14 cellular contexts compared by ENCODE assay signal in genomic region chr7:142798451-142799438, GRCh38. TPM values are rescaled to one million over a fixed set of nuclear protein-coding genes. Genes with fewer than 3 reads are reported as not detected.
A peak's percentile ranks its signal among the peaks of the same experiment; 100 is the strongest.
DNase-seq lines count a peak whose midpoint lies in the region; FAIRE-seq and TF ChIP-seq lines count a peak whose summit lies in the region.
"Had no signal": no experiment of that assay in that cellular context is flagged by ENCODE, and none has a peak within 500 bp of the region (broad histone marks: within the 10 kb centered on the region; RNA-seq: fewer than 3 reads in every experiment).

No MANE protein-coding gene starts in this region.

- H3K27me3 ChIP-seq in skeletal muscle satellite cell (ENCODE audit: control insufficient read depth, insufficient read depth, low read length) = peaks cover 54% of the 10 kb centered on the region

- peaks cover 5% of the 10 kb centered on the region for H3K36me3 ChIP-seq in skeletal muscle satellite cell (ENCODE audit: insufficient read depth, low read length)
- H3K36me3 ChIP-seq: ascending aorta, left ventricle myocardium inferior, right lobe of liver had no signal

- no peak for DNase-seq in GM12891 (ENCODE audit: insufficient read length, low spot score)
- DNase-seq in ecto neural progenitor cell (ENCODE audit: low spot score) = peak; percentile 18
- no peak for DNase-seq in mesenteric fat pad (ENCODE audit: low spot score)
- no peak for DNase-seq in effector CD4-positive, alpha-beta T cell
- DNase-seq in NCI-H2196 (lab: John Stamatoyannopoulos, UW; ENCODE audit: unreplicated experiment) = no peak
- no peak for DNase-seq in GM10266 (ENCODE audit: extremely low spot score)
- DNase-seq: left ventricle myocardium inferior, OCI-M1, right lobe of liver had no signal

- H3K9me3 ChIP-seq in skeletal muscle satellite cell (replicated peaks; ENCODE audit: low read length) = no peaks in the 10 kb centered on the region
- H3K9me3 ChIP-seq: ascending aorta, left ventricle myocardium inferior, right lobe of liver had no signal

- H3K4me3 Mint-ChIP-seq in T-helper 1 cell treated with Interleukin-12 subunit alpha and Interleukin-12 subunit beta and Interleukin-4 antibody, amounts not matched to agents 30 μg/mL and 1 μg/mL, for 36 hours = peak overlapping the region; percentile 100

- H3K4me1 Mint-ChIP-seq in T-helper 1 cell treated with Interleukin-12 subunit alpha and Interleukin-12 subunit beta and Interleukin-4 antibody, amounts not matched to agents 30 μg/mL and 1 μg/mL, for 36 hours (ENCODE audit: low read depth) = peaks cover 66% of the 10 kb centered on the region

- peak; percentile 56 for FAIRE-seq in GM12891 (lab: Jason Lieb, UNC)
- FAIRE-seq: GM18507, TTC549 had no signal

- no peak overlapping the region for H3K9ac ChIP-seq in skeletal muscle satellite cell (ENCODE audit: low read depth, low read length)

- no peaks in the 10 kb centered on the region for H3K9me3 Mint-ChIP-seq in T-helper 1 cell treated with Interleukin-12 subunit alpha and Interleukin-12 subunit beta and Interleukin-4 antibody, amounts not matched to agents 30 μg/mL and 1 μg/mL, for 36 hours

- H3K27me3 Mint-ChIP-seq in T-helper 1 cell treated with Interleukin-12 subunit alpha and Interleukin-12 subunit beta and Interleukin-4 antibody, amounts not matched to agents 30 μg/mL and 1 μg/mL, for 36 hours (ENCODE audit: low read depth) = no peaks in the 10 kb centered on the region

- H3K36me3 Mint-ChIP-seq in T-helper 1 cell treated with Interleukin-12 subunit alpha and Interleukin-12 subunit beta and Interleukin-4 antibody, amounts not matched to agents 30 μg/mL and 1 μg/mL, for 36 hours (ENCODE audit: low read depth) = peaks cover 78% of the 10 kb centered on the region

- H3K4me2 ChIP-seq in skeletal muscle satellite cell (ENCODE audit: low read length) = peak overlapping the region; percentile 78

- H3K27ac Mint-ChIP-seq in T-helper 1 cell treated with Interleukin-12 subunit alpha and Interleukin-12 subunit beta and Interleukin-4 antibody, amounts not matched to agents 30 μg/mL and 1 μg/mL, for 36 hours = peak overlapping the region; percentile 97

- TF ChIP-seq CTCF in GM10266 (IDR thresholded peaks at IDR 0.05; ENCODE audit: control insufficient read depth, insufficient read depth, low read depth, missing control alignments) = no peak

- peaks cover 18% of the 10 kb centered on the region for H3K4me1 ChIP-seq in skeletal muscle satellite cell (ENCODE audit: control insufficient read depth, insufficient read depth, low read length)

- H3K4me3 ChIP-seq in skeletal muscle satellite cell (ENCODE audit: low read length) = no peak overlapping the region

- TF ChIP-seq POLR2A in GM12891 (IDR thresholded peaks at IDR 0.05; ENCODE audit: low read depth, low read length) = no peak

TF ChIP-seq in GM12891, 5 proteins besides CTCF, POLR2A, EP300 and RAD21:
- TF ChIP-seq POLR2AphosphoS5 (IDR thresholded peaks at IDR 0.05; ENCODE audit: low read depth, low read length) (no peak), POU2F2 (IDR thresholded peaks at IDR 0.05; ENCODE audit: low read depth, low read length) (no peak), SPI1 (IDR thresholded peaks at IDR 0.05; ENCODE audit: low read depth, low read length) (no peak), TAF1 (IDR thresholded peaks at IDR 0.05; ENCODE audit: low read depth, low read length) (no peak), PAX5 (IDR thresholded peaks at IDR 0.05; ENCODE audit: insufficient read depth, low read length, severe bottlenecking) (no peak)

RNA-seq across cellular contexts. Expression of gene PRSS2, which starts 28.0 kb away (rescaled TPM):
- not detected for polyA plus RNA-seq in GM12891 (2012; ENCODE audit: low read depth, missing spikeins)
- not detected in 2 replicates for total RNA-seq in skeletal muscle satellite cell (2012; rRNA removed)
- 9.3 TPM for total RNA-seq in mesenteric fat pad
- total RNA-seq: ascending aorta, left ventricle myocardium inferior had no signal

RNA-seq across cellular contexts. Expression of gene PRSS1, which starts 49.5 kb away (rescaled TPM):
- polyA plus RNA-seq in GM12891 (2012; ENCODE audit: low read depth, missing spikeins) = not detected
- not detected in 2 replicates for total RNA-seq in skeletal muscle satellite cell (2012; rRNA removed)
- total RNA-seq in mesenteric fat pad = 5.0 TPM
- total RNA-seq: ascending aorta, left ventricle myocardium inferior, right lobe of liver had no signal

RNA-seq across cellular contexts. Expression of gene EPHB6, which starts 56.1 kb away (rescaled TPM):
- polyA plus RNA-seq in GM12891 (2012; ENCODE audit: low read depth, missing spikeins) = 0.32 TPM
- 0.51 and 7.4 TPM in 2 replicates for total RNA-seq in skeletal muscle satellite cell (2012; rRNA removed)
- 6.3 TPM for total RNA-seq in mesenteric fat pad
